In the genomic region with DNA sequence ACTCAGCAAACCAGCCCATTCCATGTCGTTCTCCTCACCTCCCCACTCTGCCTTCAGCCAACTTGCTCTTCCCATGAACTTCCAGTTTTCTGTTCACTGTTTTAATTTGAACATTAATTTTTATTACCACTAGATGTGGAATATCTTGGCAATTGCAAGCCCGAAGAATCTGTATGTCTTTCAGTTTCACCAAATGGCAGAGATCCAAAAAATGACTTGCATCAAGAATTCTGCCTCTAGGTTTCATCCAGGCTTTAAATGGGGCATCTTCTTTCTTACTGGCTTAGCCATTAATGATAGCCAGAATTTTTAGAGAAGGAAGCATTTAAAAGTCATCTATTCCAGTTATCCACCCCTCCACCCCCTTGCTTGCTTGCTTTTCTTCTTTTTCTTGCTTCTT, we compare ENCODE assay signal across 1 cellular context.
TF ChIP-seq lines count a peak whose summit lies in the region.

No MANE protein-coding gene starts in this region.

TF ChIP-seq in GM23338, 12 proteins besides CTCF, POLR2A, EP300 and RAD21:
- TF ChIP-seq STAT1 (IDR thresholded peaks at IDR 0.05; ENCODE audit: unreplicated experiment) (no peak), REST (IDR thresholded peaks at IDR 0.05; ENCODE audit: unreplicated experiment) (no peak), ZNF114 (CRISPR knock-in tag; IDR thresholded peaks at IDR 0.05) (no peak), CREB1 (CRISPR knock-in tag; IDR thresholded peaks at IDR 0.05; ENCODE audit: low read depth) (no peak), NANOG (IDR thresholded peaks at IDR 0.05; ENCODE audit: borderline replicate concordance) (no peak), EZH2 (IDR thresholded peaks at IDR 0.05; ENCODE audit: low read depth, unreplicated experiment) (no peak), POLR2AphosphoS5 (IDR thresholded peaks at IDR 0.05; ENCODE audit: low read depth) (no peak), ZNF331 (CRISPR knock-in tag; IDR thresholded peaks at IDR 0.05; ENCODE audit: low read depth) (no peak), JUNB (IDR thresholded peaks at IDR 0.05; ENCODE audit: unreplicated experiment) (no peak), EZH2phosphoT487 (IDR thresholded peaks at IDR 0.05; ENCODE audit: unreplicated experiment) (no peak)
- TF ChIP-seq, protein P1, sequence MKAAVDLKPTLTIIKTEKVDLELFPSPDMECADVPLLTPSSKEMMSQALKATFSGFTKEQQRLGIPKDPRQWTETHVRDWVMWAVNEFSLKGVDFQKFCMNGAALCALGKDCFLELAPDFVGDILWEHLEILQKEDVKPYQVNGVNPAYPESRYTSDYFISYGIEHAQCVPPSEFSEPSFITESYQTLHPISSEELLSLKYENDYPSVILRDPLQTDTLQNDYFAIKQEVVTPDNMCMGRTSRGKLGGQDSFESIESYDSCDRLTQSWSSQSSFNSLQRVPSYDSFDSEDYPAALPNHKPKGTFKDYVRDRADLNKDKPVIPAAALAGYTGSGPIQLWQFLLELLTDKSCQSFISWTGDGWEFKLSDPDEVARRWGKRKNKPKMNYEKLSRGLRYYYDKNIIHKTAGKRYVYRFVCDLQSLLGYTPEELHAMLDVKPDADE (IDR thresholded peaks at IDR 0.05) = no peak
- TF ChIP-seq, protein P2, sequence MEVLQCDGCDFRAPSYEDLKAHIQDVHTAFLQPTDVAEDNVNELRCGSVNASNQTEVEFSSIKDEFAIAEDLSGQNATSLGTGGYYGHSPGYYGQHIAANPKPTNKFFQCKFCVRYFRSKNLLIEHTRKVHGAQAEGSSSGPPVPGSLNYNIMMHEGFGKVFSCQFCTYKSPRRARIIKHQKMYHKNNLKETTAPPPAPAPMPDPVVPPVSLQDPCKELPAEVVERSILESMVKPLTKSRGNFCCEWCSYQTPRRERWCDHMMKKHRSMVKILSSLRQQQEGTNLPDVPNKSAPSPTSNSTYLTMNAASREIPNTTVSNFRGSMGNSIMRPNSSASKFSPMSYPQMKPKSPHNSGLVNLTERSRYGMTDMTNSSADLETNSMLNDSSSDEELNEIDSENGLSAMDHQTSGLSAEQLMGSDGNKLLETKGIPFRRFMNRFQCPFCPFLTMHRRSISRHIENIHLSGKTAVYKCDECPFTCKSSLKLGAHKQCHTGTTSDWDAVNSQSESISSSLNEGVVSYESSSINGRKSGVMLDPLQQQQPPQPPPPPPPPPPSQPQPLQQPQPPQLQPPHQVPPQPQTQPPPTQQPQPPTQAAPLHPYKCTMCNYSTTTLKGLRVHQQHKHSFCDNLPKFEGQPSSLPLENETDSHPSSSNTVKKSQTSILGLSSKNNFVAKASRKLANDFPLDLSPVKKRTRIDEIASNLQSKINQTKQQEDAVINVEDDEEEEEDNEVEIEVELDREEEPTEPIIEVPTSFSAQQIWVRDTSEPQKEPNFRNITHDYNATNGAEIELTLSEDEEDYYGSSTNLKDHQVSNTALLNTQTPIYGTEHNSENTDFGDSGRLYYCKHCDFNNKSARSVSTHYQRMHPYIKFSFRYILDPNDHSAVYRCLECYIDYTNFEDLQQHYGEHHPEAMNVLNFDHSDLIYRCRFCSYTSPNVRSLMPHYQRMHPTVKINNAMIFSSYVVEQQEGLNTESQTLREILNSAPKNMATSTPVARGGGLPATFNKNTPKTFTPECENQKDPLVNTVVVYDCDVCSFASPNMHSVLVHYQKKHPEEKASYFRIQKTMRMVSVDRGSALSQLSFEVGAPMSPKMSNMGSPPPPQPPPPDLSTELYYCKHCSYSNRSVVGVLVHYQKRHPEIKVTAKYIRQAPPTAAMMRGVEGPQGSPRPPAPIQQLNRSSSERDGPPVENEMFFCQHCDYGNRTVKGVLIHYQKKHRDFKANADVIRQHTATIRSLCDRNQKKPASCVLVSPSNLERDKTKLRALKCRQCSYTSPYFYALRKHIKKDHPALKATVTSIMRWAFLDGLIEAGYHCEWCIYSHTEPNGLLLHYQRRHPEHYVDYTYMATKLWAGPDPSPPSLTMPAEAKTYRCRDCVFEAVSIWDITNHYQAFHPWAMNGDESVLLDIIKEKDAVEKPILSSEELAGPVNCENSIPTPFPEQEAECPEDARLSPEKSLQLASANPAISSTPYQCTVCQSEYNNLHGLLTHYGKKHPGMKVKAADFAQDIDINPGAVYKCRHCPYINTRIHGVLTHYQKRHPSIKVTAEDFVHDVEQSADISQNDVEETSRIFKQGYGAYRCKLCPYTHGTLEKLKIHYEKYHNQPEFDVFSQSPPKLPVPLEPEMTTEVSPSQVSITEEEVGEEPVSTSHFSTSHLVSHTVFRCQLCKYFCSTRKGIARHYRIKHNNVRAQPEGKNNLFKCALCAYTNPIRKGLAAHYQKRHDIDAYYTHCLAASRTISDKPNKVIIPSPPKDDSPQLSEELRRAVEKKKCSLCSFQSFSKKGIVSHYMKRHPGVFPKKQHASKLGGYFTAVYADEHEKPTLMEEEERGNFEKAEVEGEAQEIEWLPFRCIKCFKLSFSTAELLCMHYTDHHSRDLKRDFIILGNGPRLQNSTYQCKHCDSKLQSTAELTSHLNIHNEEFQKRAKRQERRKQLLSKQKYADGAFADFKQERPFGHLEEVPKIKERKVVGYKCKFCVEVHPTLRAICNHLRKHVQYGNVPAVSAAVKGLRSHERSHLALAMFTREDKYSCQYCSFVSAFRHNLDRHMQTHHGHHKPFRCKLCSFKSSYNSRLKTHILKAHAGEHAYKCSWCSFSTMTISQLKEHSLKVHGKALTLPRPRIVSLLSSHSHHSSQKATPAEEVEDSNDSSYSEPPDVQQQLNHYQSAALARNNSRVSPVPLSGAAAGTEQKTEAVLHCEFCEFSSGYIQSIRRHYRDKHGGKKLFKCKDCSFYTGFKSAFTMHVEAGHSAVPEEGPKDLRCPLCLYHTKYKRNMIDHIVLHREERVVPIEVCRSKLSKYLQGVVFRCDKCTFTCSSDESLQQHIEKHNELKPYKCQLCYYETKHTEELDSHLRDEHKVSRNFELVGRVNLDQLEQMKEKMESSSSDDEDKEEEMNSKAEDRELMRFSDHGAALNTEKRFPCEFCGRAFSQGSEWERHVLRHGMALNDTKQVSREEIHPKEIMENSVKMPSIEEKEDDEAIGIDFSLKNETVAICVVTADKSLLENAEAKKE (CRISPR knock-in tag; IDR thresholded peaks at IDR 0.05) = no peak
